Comparison of ENCODE assay signal across 12 cellular contexts in the genomic region with DNA sequence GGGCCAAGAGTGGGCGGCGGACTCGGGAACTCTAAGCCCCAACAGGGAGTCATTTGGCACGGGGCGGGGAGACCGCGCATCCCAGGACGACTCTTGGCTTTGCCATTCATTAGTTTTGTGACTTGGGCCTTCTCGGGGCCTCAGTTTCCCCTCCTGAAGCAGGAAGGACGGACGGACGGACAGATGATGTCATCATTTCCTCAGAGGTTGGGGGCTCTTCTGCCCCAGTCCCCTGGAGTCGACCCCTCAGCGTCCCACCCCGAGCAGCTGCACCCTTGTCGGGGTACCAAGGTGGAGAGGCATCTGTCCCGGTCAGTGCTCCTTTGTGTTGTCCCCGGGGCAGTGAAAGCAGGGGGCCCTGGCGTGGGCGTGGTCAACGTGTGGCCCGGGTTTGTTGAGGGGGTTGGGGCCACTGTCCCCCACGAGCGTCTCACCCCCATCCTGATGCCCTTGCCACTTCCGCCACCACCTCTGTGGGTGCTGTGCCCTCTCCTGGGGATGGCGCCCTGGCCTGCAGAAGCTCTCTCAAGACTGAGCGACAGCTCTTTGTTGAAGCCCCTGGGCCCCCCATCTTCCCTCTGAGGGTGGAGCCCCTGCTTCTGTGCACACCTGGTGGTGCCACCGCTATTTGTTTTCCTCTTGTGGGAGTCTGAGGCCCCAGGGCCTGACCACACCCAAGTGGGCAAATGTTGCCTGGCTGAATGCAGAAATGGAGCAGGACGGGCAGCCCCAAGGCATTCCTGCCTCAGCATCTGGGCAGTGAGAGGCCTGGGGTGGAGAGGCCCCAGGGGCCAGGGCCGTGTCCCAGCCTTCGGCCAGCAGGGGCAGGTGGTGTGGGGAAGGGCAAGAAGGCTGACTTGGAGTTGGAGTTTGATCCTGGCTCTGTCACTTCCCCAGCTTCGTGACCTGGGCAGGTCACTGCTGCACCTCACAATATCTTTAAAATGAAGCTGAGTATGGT. TPM values are rescaled to one million over a fixed set of nuclear protein-coding genes. Genes with fewer than 3 reads are reported as not detected.
DNase-seq lines count a peak whose midpoint lies in the region; ATAC-seq and TF ChIP-seq lines count a peak whose summit lies in the region.
"Had no signal": no experiment of that assay in that cellular context is flagged by ENCODE, and none has a peak within 500 bp of the region (broad histone marks: within the 10 kb centered on the region; RNA-seq: fewer than 3 reads in every experiment).

No MANE protein-coding gene starts in this region.

- no peaks in the 10 kb centered on the region for H3K9me3 ChIP-seq in Peyer's patch

- no peaks in the 10 kb centered on the region for H3K27me3 Mint-ChIP-seq in osteocyte (ENCODE audit: unreplicated experiment)
- peaks cover 63% of the 10 kb centered on the region for H3K27me3 Mint-ChIP-seq in stimulated activated memory B cell treated with anti-CD40 and anti-IgM and Interleukin-4, amounts not matched to agents 10 μg/mL and 1 μg/mL and 100 μg/mL, for 72 hours

- peak overlapping the region; percentile 49 for H3K4me3 ChIP-seq in AG04449 (ENCODE audit: low read depth, low read length)
- peak overlapping the region; percentile 11 to 56 (median 46) for H3K4me3 ChIP-seq in Peyer's patch
- peak overlapping the region; percentile 48 for H3K4me3 ChIP-seq in fibroblast of the aortic adventitia (ENCODE audit: low read depth, low read length)

- CTCF ChIA-PET in AG04449 (lab: Yijun Ruan, JAX), result interaction anchor here (1.0 to 1.3 kb wide), 2 partner anchors 18 to 30 kb away, joined by 3 to 6 read pairs; no protein-coding TSS in a partner anchor

- peak overlapping the region; percentile 48 for H3K4me3 Mint-ChIP-seq in osteocyte (ENCODE audit: unreplicated experiment)
- no peak overlapping the region for H3K4me3 Mint-ChIP-seq in stimulated activated memory B cell treated with anti-CD40 and anti-IgM and Interleukin-4, amounts not matched to agents 10 μg/mL and 1 μg/mL and 100 μg/mL, for 72 hours

- H3K27ac ChIP-seq in Peyer's patch, result peak overlapping the region in 1 of 4 donors; percentile 13

- H3K4me1 Mint-ChIP-seq in osteocyte (ENCODE audit: unreplicated experiment), result peaks cover 3% of the 10 kb centered on the region
- no peaks in the 10 kb centered on the region for H3K4me1 Mint-ChIP-seq in stimulated activated memory B cell treated with anti-CD40 and anti-IgM and Interleukin-4, amounts not matched to agents 10 μg/mL and 1 μg/mL and 100 μg/mL, for 72 hours

- no peaks in the 10 kb centered on the region for H3K9me3 Mint-ChIP-seq in osteocyte (ENCODE audit: unreplicated experiment)
- no peaks in the 10 kb centered on the region for H3K9me3 Mint-ChIP-seq in stimulated activated memory B cell treated with anti-CD40 and anti-IgM and Interleukin-4, amounts not matched to agents 10 μg/mL and 1 μg/mL and 100 μg/mL, for 72 hours

- H3K27me3 ChIP-seq in Peyer's patch, result no peaks in the 10 kb centered on the region

- H3K36me3 Mint-ChIP-seq in osteocyte (ENCODE audit: unreplicated experiment), result no peaks in the 10 kb centered on the region
- H3K36me3 Mint-ChIP-seq in stimulated activated memory B cell treated with anti-CD40 and anti-IgM and Interleukin-4, amounts not matched to agents 10 μg/mL and 1 μg/mL and 100 μg/mL, for 72 hours, result no peaks in the 10 kb centered on the region

- TF ChIP-seq CTCF in AG04449 (IDR thresholded peaks at IDR 0.05; ENCODE audit: insufficient read depth, low read length, missing control alignments), result no peak
- TF ChIP-seq CTCF in Peyer's patch (IDR thresholded peaks at IDR 0.05), result no peak
- no peak for TF ChIP-seq CTCF in fibroblast of the aortic adventitia (IDR thresholded peaks at IDR 0.05; ENCODE audit: insufficient read depth, low read length)
- TF ChIP-seq CTCF in osteocyte (IDR thresholded peaks at IDR 0.05), result no peak

- peaks cover 0 to 14% (median 4%) of the 10 kb centered on the region in 4 donors for H3K4me1 ChIP-seq in Peyer's patch

- DNase-seq in AG04449 (ENCODE audit: low read depth, low spot score) (no peak), Peyer's patch (no peak), fibroblast of the aortic adventitia (ENCODE audit: low read depth) (no peak), osteocyte (ENCODE audit: extremely low spot score, unreplicated experiment) (no peak), NCI-H1417 (lab: John Stamatoyannopoulos, UW) (no peak), NCI-H2107 (lab: John Stamatoyannopoulos, UW) (no peak)
- DNase-seq: activated CD4-positive, alpha-beta T cell treated with anti-CD3 and anti-CD28 coated beads for 4 hours; aorta; stimulated activated naive CD4-positive, alpha-beta T cell treated with Interleukin-2 at 50 U/mL for 16 hours had no signal

- POLR2A ChIA-PET in AG04449 (lab: Yijun Ruan, JAX), result no interaction called here

- ATAC-seq in HG03039 (IDR thresholded peaks at IDR 0.05; ENCODE audit: unreplicated experiment), result no peak
- no peak for ATAC-seq in stimulated activated memory B cell treated with anti-CD40 and anti-IgM and Interleukin-4, amounts not matched to agents 10 μg/mL and 1 μg/mL and 100 μg/mL, for 72 hours

- no peak overlapping the region for H3K27ac Mint-ChIP-seq in osteocyte (ENCODE audit: unreplicated experiment)
- no peak overlapping the region for H3K27ac Mint-ChIP-seq in stimulated activated memory B cell treated with anti-CD40 and anti-IgM and Interleukin-4, amounts not matched to agents 10 μg/mL and 1 μg/mL and 100 μg/mL, for 72 hours

- TF ChIP-seq POLR2A in Peyer's patch (IDR thresholded peaks at IDR 0.05), result no peak

- no peaks in the 10 kb centered on the region for H3K36me3 ChIP-seq in Peyer's patch

RNA-seq across cellular contexts. Expression of a gene that starts 0.9 kb away (rescaled TPM):
- total RNA-seq in Peyer's patch, result 1 to 10 TPM in 2 of 4 donors, under 1 TPM in 2; 0.88 to 2.5 (median 1.0) TPM
- 4.4 and 5.1 TPM in 2 replicates for total RNA-seq in fibroblast of the aortic adventitia (ENCODE audit: low replicate concordance)
- total RNA-seq in osteocyte, result 2.0 and 2.7 TPM in 2 replicates

RNA-seq across cellular contexts. Expression of a gene that starts 38.3 kb away (rescaled TPM):
- total RNA-seq in Peyer's patch, result 1 to 10 TPM in 1 of 4 donors, under 1 TPM in 1, not detected in 2; 0.13 to 2.5 TPM
- total RNA-seq in fibroblast of the aortic adventitia (ENCODE audit: low replicate concordance), result 0.36 and 0.49 TPM in 2 replicates
- total RNA-seq in osteocyte, result 1.3 and 1.8 TPM in 2 replicates
- total RNA-seq: RPMI7951 had no signal

RNA-seq across cellular contexts. Expression of a gene that starts 41.8 kb away (rescaled TPM):
- total RNA-seq in Peyer's patch (10 to 100 TPM; 19.8 to 98.1 (median 78.8) TPM), fibroblast of the aortic adventitia (ENCODE audit: low replicate concordance) (2.9 and 3.4 TPM in 2 replicates), osteocyte (4.4 and 5.1 TPM in 2 replicates)
